Comparison of ENCODE assay signal across 12 cellular contexts in genomic region chr19:1181606-1182005, GRCh38. TPM values are rescaled to one million over a fixed set of nuclear protein-coding genes. Genes with fewer than 3 reads are reported as not detected.
DNase-seq lines count a peak whose midpoint lies in the region; ATAC-seq, FAIRE-seq and TF ChIP-seq lines count a peak whose summit lies in the region.
"Had no signal": no experiment of that assay in that cellular context is flagged by ENCODE, and none has a peak within 500 bp of the region (broad histone marks: within the 10 kb centered on the region; RNA-seq: fewer than 3 reads in every experiment).

No MANE protein-coding gene starts in this region.

- H2AFZ ChIP-seq in GM23338 (no peak overlapping the region), keratinocyte (ENCODE audit: control insufficient read depth, low read length) (no peak overlapping the region)

- peaks cover 15% of the 10 kb centered on the region for H3K4me1 Mint-ChIP-seq in GM23338
- peaks cover 25% of the 10 kb centered on the region for H3K4me1 Mint-ChIP-seq in activated CD4-positive, alpha-beta T cell treated with anti-CD3 and anti-CD28 coated beads, Interleukin-2, amount 10 ng/mL, durations not matched to agents 7 days and 5 days

- H3K4me1 ChIP-seq in GM23338 (ENCODE audit: insufficient read depth) (peaks cover 4% of the 10 kb centered on the region; the same call in 1 of the 2 replicates), keratinocyte (ENCODE audit: control insufficient read depth, extremely low read depth, insufficient read depth, low read length) (peaks cover 56% of the 10 kb centered on the region)

- H3K4me3 Mint-ChIP-seq in GM23338: peak overlapping the region; percentile 43; the same call in 1 of the 3 replicates
- H3K4me3 Mint-ChIP-seq in activated CD4-positive, alpha-beta T cell treated with anti-CD3 and anti-CD28 coated beads, Interleukin-2, amount 10 ng/mL, durations not matched to agents 7 days and 5 days: no peak overlapping the region

- no peaks in the 10 kb centered on the region for H3K9me3 ChIP-seq in keratinocyte (ENCODE audit: control insufficient read depth, low read depth, low read length)
- H3K9me3 ChIP-seq: SK-N-SH had no signal

- no peaks in the 10 kb centered on the region for H3K79me2 ChIP-seq in GM23338 (replicated peaks; ENCODE audit: insufficient read depth)
- H3K79me2 ChIP-seq in keratinocyte (ENCODE audit: control insufficient read depth, insufficient read depth, low read length): no peaks in the 10 kb centered on the region

- H3K4me3 ChIP-seq in GM23338 (no peak overlapping the region), keratinocyte (ENCODE audit: control insufficient read depth in 2 of 3, extremely low read depth in 1 of 3, insufficient read depth in 2 of 3, low read depth in 1 of 3, low read length in 3 of 3) (peak overlapping the region in 1 of 3 experiments; percentile 13), skin epidermis (no peak overlapping the region)

- peak overlapping the region; percentile 65 for H3K9ac ChIP-seq in keratinocyte (ENCODE audit: control insufficient read depth, extremely low read depth, insufficient read depth, low read length)
- H3K9ac ChIP-seq: SK-N-SH had no signal

- H3K36me3 Mint-ChIP-seq in GM23338 (ENCODE audit: low read depth): no peaks in the 10 kb centered on the region
- H3K36me3 Mint-ChIP-seq in activated CD4-positive, alpha-beta T cell treated with anti-CD3 and anti-CD28 coated beads, Interleukin-2, amount 10 ng/mL, durations not matched to agents 7 days and 5 days (ENCODE audit: low read depth): no peaks in the 10 kb centered on the region
- H3K36me3 Mint-ChIP-seq: CD4-positive, alpha-beta memory T cell had no signal

- CTCF ChIA-PET in activated CD4-positive, alpha-beta T cell treated with anti-CD3 and anti-CD28 coated beads, Interleukin-2, amount 10 ng/mL, durations not matched to agents 7 days and 5 days (lab: Charles Lee): interaction anchor here (1.4 kb wide), 1 partner anchor 85 kb away, joined by 5 read pairs; no protein-coding TSS in a partner anchor

- H3K4me2 ChIP-seq in GM23338: no peak overlapping the region
- H3K4me2 ChIP-seq in keratinocyte (ENCODE audit: control insufficient read depth, extremely low read depth, insufficient read depth, low read depth, low read length): peak overlapping the region; percentile 61
- H3K4me2 ChIP-seq: SK-N-SH had no signal

- no peaks in the 10 kb centered on the region for H3K9me1 ChIP-seq in keratinocyte (ENCODE audit: control insufficient read depth, extremely low read depth, insufficient read depth, low read length)

- DNase-seq in GM23338 (ENCODE audit: low spot score): no peak
- no peak for DNase-seq in keratinocyte (ENCODE audit: low read depth, low spot score)
- DNase-seq in NCI-H2171 (lab: John Stamatoyannopoulos, UW): no peak
- DNase-seq in NCI-H2029 treated with DMSO at 0.1 percent for 48 hours (lab: John Stamatoyannopoulos, UW): no peak
- DNase-seq in activated CD4-positive, alpha-beta T cell treated with anti-CD3 and anti-CD28 coated beads, Interleukin-2, amount 10 ng/mL, durations not matched to agents 7 days and 5 days: no peak
- DNase-seq: HCEC 1CT, NCI-H69, SK-N-SH had no signal

- H3K27me3 ChIP-seq in GM23338 (ENCODE audit: insufficient read depth): no peaks in the 10 kb centered on the region
- no peaks in the 10 kb centered on the region for H3K27me3 ChIP-seq in keratinocyte (ENCODE audit: control insufficient read depth, extremely low read depth, insufficient read depth, low read length)

- no peaks in the 10 kb centered on the region for H4K20me1 ChIP-seq in GM23338 (replicated peaks; ENCODE audit: insufficient read depth)
- no peaks in the 10 kb centered on the region for H4K20me1 ChIP-seq in keratinocyte (ENCODE audit: control insufficient read depth, extremely low read depth, insufficient read depth, low read length)

- peaks cover 18% of the 10 kb centered on the region for H3F3A ChIP-seq in GM23338 (replicated peaks; ENCODE audit: low read depth)

- ATAC-seq in GM23338 (peak; percentile 22), GM21576 (IDR thresholded peaks at IDR 0.05; ENCODE audit: unreplicated experiment) (no peak)

- dilution Hi-C loops in keratinocyte (cut with MboI; ENCODE audit: extremely low pct_ligation_motif_present, low sequenced_read_pairs): no loop called here

- no peak for TF ChIP-seq CTCF in GM23338 (conservative IDR thresholded peaks at IDR 0.05; ENCODE audit: low read depth in 2 of 2)
- no peak for TF ChIP-seq CTCF in VCaP (conservative IDR thresholded peaks at IDR 0.05)
- TF ChIP-seq CTCF in keratinocyte (optimal IDR thresholded peaks at IDR 0.05 in 1 of 3, IDR thresholded peaks at IDR 0.05 in 1 of 3, conservative IDR thresholded peaks at IDR 0.05 in 1 of 3; ENCODE audit: extremely low read depth in 1 of 3, insufficient read depth in 2 of 3, low read length in 3 of 3): no peak

- peak; percentile 91 for FAIRE-seq in keratinocyte (lab: Jason Lieb, UNC)

- H3K36me3 ChIP-seq in GM23338 (ENCODE audit: insufficient read depth): no peaks in the 10 kb centered on the region
- no peaks in the 10 kb centered on the region for H3K36me3 ChIP-seq in keratinocyte (ENCODE audit: control insufficient read depth in 2 of 2, extremely low read depth in 1 of 2, insufficient read depth in 2 of 2, low read length in 2 of 2)

- POLR2A ChIA-PET in activated CD4-positive, alpha-beta T cell treated with anti-CD3 and anti-CD28 coated beads, Interleukin-2, amount 10 ng/mL, durations not matched to agents 7 days and 5 days (lab: Charles Lee): no interaction called here

- no peaks in the 10 kb centered on the region; the same call in 2 of the 3 replicates for H3K9me3 Mint-ChIP-seq in GM23338
- H3K9me3 Mint-ChIP-seq in activated CD4-positive, alpha-beta T cell treated with anti-CD3 and anti-CD28 coated beads, Interleukin-2, amount 10 ng/mL, durations not matched to agents 7 days and 5 days: no peaks in the 10 kb centered on the region
- H3K9me3 Mint-ChIP-seq: CD4-positive, alpha-beta memory T cell had no signal

- 0 out of 2 replicates have a peak, but pooled peaks cover 3% of the 10 kb centered on the region for H3K9me2 ChIP-seq in GM23338 (ENCODE audit: insufficient read depth)
- H3K9me2 ChIP-seq: SK-N-SH had no signal

- peak overlapping the region; percentile 6; the same call in 1 of the 2 replicates for H3K27ac Mint-ChIP-seq in GM23338
- H3K27ac Mint-ChIP-seq in activated CD4-positive, alpha-beta T cell treated with anti-CD3 and anti-CD28 coated beads, Interleukin-2, amount 10 ng/mL, durations not matched to agents 7 days and 5 days: no peak overlapping the region

- H3K27me3 Mint-ChIP-seq in GM23338 (ENCODE audit: insufficient read depth, low read depth, poor library complexity): peaks cover 15% of the 10 kb centered on the region
- peaks cover 5% of the 10 kb centered on the region for H3K27me3 Mint-ChIP-seq in activated CD4-positive, alpha-beta T cell treated with anti-CD3 and anti-CD28 coated beads, Interleukin-2, amount 10 ng/mL, durations not matched to agents 7 days and 5 days
- H3K27me3 Mint-ChIP-seq: CD4-positive, alpha-beta memory T cell had no signal

- no peak overlapping the region for H3K27ac ChIP-seq in GM23338 (ENCODE audit: low read depth)
- H3K27ac ChIP-seq in VCaP: peak overlapping the region; percentile 84
- H3K27ac ChIP-seq in keratinocyte (ENCODE audit: control insufficient read depth, insufficient read depth, low read length): peak overlapping the region; percentile 73
- peak overlapping the region in 20 of 21 experiments; percentile 8 to 100 (median 80) for H3K27ac ChIP-seq in skin epidermis

RNA-seq across cellular contexts. Expression of gene SBNO2, which starts 7.5 kb away (rescaled TPM):
- 28.0 and 35.4 TPM in 2 replicates for total RNA-seq in GM23338 (2014; rRNA removed; shearing (Covaris generic))
- polyA plus RNA-seq in GM23338 (2016; fragmentation: Nextera tagmentation; extraction: Ambion mirVana): 6.3 and 6.9 TPM in 2 replicates
- polyA plus RNA-seq in keratinocyte: 10.9 to 19.4 TPM (median 13.1 TPM) in 3 replicates
- polyA plus RNA-seq in keratinocyte (2011; ENCODE audit: low read depth): 12.9 TPM
- polyA plus RNA-seq in keratinocyte (2011; cell fraction: cytosol; rRNA removed): 6.0 and 14.5 TPM in 2 replicates
- 32.2 and 48.0 TPM in 2 replicates for polyA plus RNA-seq in keratinocyte (2011; cell fraction: nucleus; rRNA removed)
- 17.3 and 24.6 TPM in 2 replicates for polyA plus RNA-seq in keratinocyte (2012; ENCODE audit: low replicate concordance)
- 14.6 to 40.2 TPM (median 23.0 TPM) in 3 replicates for polyA minus RNA-seq in keratinocyte
- polyA minus RNA-seq in keratinocyte (2011; cell fraction: cytosol; rRNA and poly(A)+ RNA removed): 32.6 TPM
- 36.5 and 41.8 TPM in 2 replicates for polyA minus RNA-seq in keratinocyte (2011; cell fraction: nucleus; rRNA and poly(A)+ RNA removed)
- 10 to 100 TPM; 84.7 to 91.7 TPM for total RNA-seq in activated CD4-positive, alpha-beta T cell treated with anti-CD3 and anti-CD28 coated beads, Interleukin-2, amount 10 ng/mL, durations not matched to agents 7 days and 5 days

RNA-seq across cellular contexts. Expression of gene STK11, which starts 24.0 kb away (rescaled TPM):
- 84.4 and 96.5 TPM in 2 replicates for total RNA-seq in GM23338 (2014; rRNA removed; shearing (Covaris generic))
- polyA plus RNA-seq in GM23338 (2016; fragmentation: Nextera tagmentation; extraction: Ambion mirVana) (19.4 and 23.7 TPM in 2 replicates), keratinocyte (24.6 to 31.4 TPM (median 28.1 TPM) in 3 replicates)
- polyA plus RNA-seq in keratinocyte (2011; ENCODE audit: low read depth): 21.6 TPM
- 13.7 and 27.8 TPM in 2 replicates for polyA plus RNA-seq in keratinocyte (2011; cell fraction: cytosol; rRNA removed)
- polyA plus RNA-seq in keratinocyte (2011; cell fraction: nucleus; rRNA removed): 47.3 and 54.0 TPM in 2 replicates
- polyA plus RNA-seq in keratinocyte (2012; ENCODE audit: low replicate concordance): 26.4 and 38.3 TPM in 2 replicates
- polyA minus RNA-seq in keratinocyte: 19.7 to 42.7 TPM (median 21.9 TPM) in 3 replicates
- 56.2 TPM for polyA minus RNA-seq in keratinocyte (2011; cell fraction: cytosol; rRNA and poly(A)+ RNA removed)
- 25.7 and 29.2 TPM in 2 replicates for polyA minus RNA-seq in keratinocyte (2011; cell fraction: nucleus; rRNA and poly(A)+ RNA removed)
- 10 to 100 TPM; 71.7 to 82.0 TPM for total RNA-seq in activated CD4-positive, alpha-beta T cell treated with anti-CD3 and anti-CD28 coated beads, Interleukin-2, amount 10 ng/mL, durations not matched to agents 7 days and 5 days

RNA-seq across cellular contexts. Expression of gene CBARP, which starts 56.2 kb away (rescaled TPM):
- 10.8 and 14.1 TPM in 2 replicates for total RNA-seq in GM23338 (2014; rRNA removed; shearing (Covaris generic))
- polyA plus RNA-seq in GM23338 (2016; fragmentation: Nextera tagmentation; extraction: Ambion mirVana): 2.0 TPM in 2 replicates
- 0.93 to 2.8 TPM (median 1.2 TPM) in 3 replicates for polyA plus RNA-seq in keratinocyte
- 0.51 TPM for polyA plus RNA-seq in keratinocyte (2011; ENCODE audit: low read depth)
- 0.55 and 1.9 TPM in 2 replicates for polyA plus RNA-seq in keratinocyte (2011; cell fraction: cytosol; rRNA removed)
- 3.6 and 6.2 TPM in 2 replicates for polyA plus RNA-seq in keratinocyte (2011; cell fraction: nucleus; rRNA removed)
- polyA plus RNA-seq in keratinocyte (2012; ENCODE audit: low replicate concordance): 3.5 and 3.6 TPM in 2 replicates
- polyA minus RNA-seq in keratinocyte: 0.30 to 1.2 TPM (median 1.2 TPM) in 3 replicates
- 11.5 TPM for polyA minus RNA-seq in keratinocyte (2011; cell fraction: cytosol; rRNA and poly(A)+ RNA removed)
- 3.4 and 7.1 TPM in 2 replicates for polyA minus RNA-seq in keratinocyte (2011; cell fraction: nucleus; rRNA and poly(A)+ RNA removed)
- not detected for total RNA-seq in activated CD4-positive, alpha-beta T cell treated with anti-CD3 and anti-CD28 coated beads, Interleukin-2, amount 10 ng/mL, durations not matched to agents 7 days and 5 days
- total RNA-seq: CD4-positive, alpha-beta memory T cell had no signal
- polyA plus RNA-seq: CD4-positive, alpha-beta memory T cell had no signal

RNA-seq across cellular contexts. Expression of gene ATP5F1D, which starts 59.9 kb away (rescaled TPM):
- 78.7 and 139 TPM in 2 replicates for total RNA-seq in GM23338 (2014; rRNA removed; shearing (Covaris generic))
- polyA plus RNA-seq in GM23338 (2016; fragmentation: Nextera tagmentation; extraction: Ambion mirVana) (396 and 420 TPM in 2 replicates), keratinocyte (51.3 to 95.4 TPM (median 80.0 TPM) in 3 replicates)
- polyA plus RNA-seq in keratinocyte (2011; ENCODE audit: low read depth): 74.6 TPM
- 33.2 and 137 TPM in 2 replicates for polyA plus RNA-seq in keratinocyte (2011; cell fraction: cytosol; rRNA removed)
- polyA plus RNA-seq in keratinocyte (2011; cell fraction: nucleus; rRNA removed): 27.1 and 36.2 TPM in 2 replicates
- polyA plus RNA-seq in keratinocyte (2012; ENCODE audit: low replicate concordance): 91.2 and 205 TPM in 2 replicates
- 23.4 to 39.5 TPM (median 25.4 TPM) in 3 replicates for polyA minus RNA-seq in keratinocyte
- 297 TPM for polyA minus RNA-seq in keratinocyte (2011; cell fraction: cytosol; rRNA and poly(A)+ RNA removed)
- polyA minus RNA-seq in keratinocyte (2011; cell fraction: nucleus; rRNA and poly(A)+ RNA removed): 29.9 and 36.3 TPM in 2 replicates
- total RNA-seq in activated CD4-positive, alpha-beta T cell treated with anti-CD3 and anti-CD28 coated beads, Interleukin-2, amount 10 ng/mL, durations not matched to agents 7 days and 5 days: 100 to 1,000 TPM; 151 to 166 TPM

Comparison
In these comparisons a context has a peak if more than half of its experiments do, and no peak if none do; other contexts are left out.
1. RNA of gene CBARP, which starts 56.2 kb away (total RNA-seq): 10.8 to 14.1 TPM in GM23338; not detected in activated CD4-positive, alpha-beta T cell treated with anti-CD3 and anti-CD28 coated beads, Interleukin-2, amount 10 ng/mL, durations not matched to agents 7 days and 5 days; every median in the first group is over 10 times any median in the second.